15 cellular contexts compared by ENCODE assay signal in genomic region chrX:13022926-13023325, GRCh38. TPM values are rescaled to one million over a fixed set of nuclear protein-coding genes. Genes with fewer than 3 reads are reported as not detected.
DNase-seq lines count a peak whose midpoint lies in the region; ATAC-seq lines count a peak whose summit lies in the region.
"Had no signal": no experiment of that assay in that cellular context is flagged by ENCODE, and none has a peak within 500 bp of the region (broad histone marks: within the 10 kb centered on the region; RNA-seq: fewer than 3 reads in every experiment).

No MANE protein-coding gene starts in this region.

- no peaks in the 10 kb centered on the region for H3K27me3 ChIP-seq in SJSA1 (replicated peaks)

- H3K27ac Mint-ChIP-seq in activated naive CD4-positive, alpha-beta T cell treated with anti-CD3 and anti-CD28 coated beads for 36 hours: peak overlapping the region; percentile 13
- H3K27ac Mint-ChIP-seq in activated naive CD4-positive, alpha-beta T cell treated with anti-CD3 and anti-CD28 coated beads, Interleukin-2, amount 10 ng/mL, durations not matched to agents 7 days and 5 days: no peak overlapping the region
- peak overlapping the region; percentile 79 for H3K27ac Mint-ChIP-seq in stimulated activated naive B cell treated with anti-CD40 and anti-IgM and Interleukin-4, amounts not matched to agents 10 μg/mL and 1 μg/mL and 100 μg/mL, for 72 hours
- H3K27ac Mint-ChIP-seq: activated T-helper 1 cell treated with anti-CD3 and anti-CD28 coated beads, Interleukin-12 subunit alpha, Interleukin-12 subunit beta, Interleukin-2, Interleukin-4 antibody, amounts not matched to agents 30 ng/mL and 10 ng/mL and 1 ng/mL, durations not matched to agents 14 hours and 24 hours and 36 hours had no signal

- CTCF ChIA-PET in activated naive CD4-positive, alpha-beta T cell treated with anti-CD3 and anti-CD28 coated beads for 36 hours (lab: Charles Lee): interaction anchor here (0.7 to 1.3 kb wide), 3 partner anchors 20 to 64 kb away, joined by 3 to 4 read pairs (median 3); no protein-coding TSS in a partner anchor
- CTCF ChIA-PET in activated naive CD4-positive, alpha-beta T cell treated with anti-CD3 and anti-CD28 coated beads, Interleukin-2, amount 10 ng/mL, durations not matched to agents 7 days and 5 days (lab: Charles Lee): no interaction called here

- peak; percentile 66 for ATAC-seq in HG02678 (IDR thresholded peaks at IDR 0.05; ENCODE audit: unreplicated experiment)
- ATAC-seq in stimulated activated naive B cell treated with anti-CD40 and anti-IgM and Interleukin-4, amounts not matched to agents 10 μg/mL and 1 μg/mL and 100 μg/mL, for 72 hours (replicated peaks): peak; percentile 92 to 94
- ATAC-seq: heart left ventricle had no signal

- H3K4me1 ChIP-seq in SJSA1 (replicated peaks): peaks cover 45% of the 10 kb centered on the region

- H3K4me3 Mint-ChIP-seq in activated naive CD4-positive, alpha-beta T cell treated with anti-CD3 and anti-CD28 coated beads for 36 hours: peak overlapping the region; percentile 29
- no peak overlapping the region for H3K4me3 Mint-ChIP-seq in activated naive CD4-positive, alpha-beta T cell treated with anti-CD3 and anti-CD28 coated beads, Interleukin-2, amount 10 ng/mL, durations not matched to agents 7 days and 5 days
- no peak overlapping the region for H3K4me3 Mint-ChIP-seq in stimulated activated naive B cell treated with anti-CD40 and anti-IgM and Interleukin-4, amounts not matched to agents 10 μg/mL and 1 μg/mL and 100 μg/mL, for 72 hours
- H3K4me3 Mint-ChIP-seq: activated T-helper 1 cell treated with anti-CD3 and anti-CD28 coated beads, Interleukin-12 subunit alpha, Interleukin-12 subunit beta, Interleukin-2, Interleukin-4 antibody, amounts not matched to agents 30 ng/mL and 10 ng/mL and 1 ng/mL, durations not matched to agents 14 hours and 24 hours and 36 hours had no signal

- no peak for DNase-seq in activated naive CD4-positive, alpha-beta T cell treated with anti-CD3 and anti-CD28 coated beads for 36 hours
- no peak for DNase-seq in activated naive CD4-positive, alpha-beta T cell treated with anti-CD3 and anti-CD28 coated beads, Interleukin-2, amount 10 ng/mL, durations not matched to agents 7 days and 5 days
- DNase-seq in SJSA1 (ENCODE audit: low read depth in 1 of 2, low spot score in 2 of 2) (no peak), Ammon's horn (ENCODE audit: low spot score) (no peak), NCI-H510A (lab: John Stamatoyannopoulos, UW) (no peak)
- DNase-seq in stimulated activated naive B cell treated with anti-CD40 and anti-IgM and Interleukin-4, amounts not matched to agents 10 μg/mL and 1 μg/mL and 100 μg/mL, for 72 hours: peak; percentile 36
- DNase-seq in stimulated activated CD8-positive, alpha-beta memory T cell treated with anti-CD3 and anti-CD28 coated beads, Interleukin-4, amount 100 ng/mL, for 48 hours: no peak
- DNase-seq: heart left ventricle; mucosa of descending colon; stimulated activated naive CD4-positive, alpha-beta T cell treated with Interleukin-2 at 50 U/mL for 16 hours; T-helper 9 cell had no signal

- no peaks in the 10 kb centered on the region for H3K27me3 Mint-ChIP-seq in activated naive CD4-positive, alpha-beta T cell treated with anti-CD3 and anti-CD28 coated beads for 36 hours (ENCODE audit: low read depth)
- H3K27me3 Mint-ChIP-seq in activated naive CD4-positive, alpha-beta T cell treated with anti-CD3 and anti-CD28 coated beads, Interleukin-2, amount 10 ng/mL, durations not matched to agents 7 days and 5 days: no peaks in the 10 kb centered on the region
- peaks cover 0 to 22% of the 10 kb centered on the region in 2 donors for H3K27me3 Mint-ChIP-seq in stimulated activated naive B cell treated with anti-CD40 and anti-IgM and Interleukin-4, amounts not matched to agents 10 μg/mL and 1 μg/mL and 100 μg/mL, for 72 hours

- H3K4me1 Mint-ChIP-seq in activated naive CD4-positive, alpha-beta T cell treated with anti-CD3 and anti-CD28 coated beads for 36 hours (ENCODE audit: low read depth): peaks cover 52% of the 10 kb centered on the region
- peaks cover 46% of the 10 kb centered on the region for H3K4me1 Mint-ChIP-seq in activated naive CD4-positive, alpha-beta T cell treated with anti-CD3 and anti-CD28 coated beads, Interleukin-2, amount 10 ng/mL, durations not matched to agents 7 days and 5 days
- H3K4me1 Mint-ChIP-seq in stimulated activated naive B cell treated with anti-CD40 and anti-IgM and Interleukin-4, amounts not matched to agents 10 μg/mL and 1 μg/mL and 100 μg/mL, for 72 hours: peaks cover 35 to 49% of the 10 kb centered on the region in 2 donors

- H3K9me3 Mint-ChIP-seq in activated naive CD4-positive, alpha-beta T cell treated with anti-CD3 and anti-CD28 coated beads for 36 hours: no peaks in the 10 kb centered on the region
- H3K9me3 Mint-ChIP-seq in activated naive CD4-positive, alpha-beta T cell treated with anti-CD3 and anti-CD28 coated beads, Interleukin-2, amount 10 ng/mL, durations not matched to agents 7 days and 5 days: no peaks in the 10 kb centered on the region
- no peaks in the 10 kb centered on the region for H3K9me3 Mint-ChIP-seq in stimulated activated naive B cell treated with anti-CD40 and anti-IgM and Interleukin-4, amounts not matched to agents 10 μg/mL and 1 μg/mL and 100 μg/mL, for 72 hours
- H3K9me3 Mint-ChIP-seq: activated T-helper 1 cell treated with anti-CD3 and anti-CD28 coated beads, Interleukin-12 subunit alpha, Interleukin-12 subunit beta, Interleukin-2, Interleukin-4 antibody, amounts not matched to agents 30 ng/mL and 10 ng/mL and 1 ng/mL, durations not matched to agents 14 hours and 24 hours and 36 hours had no signal

- H3K27ac ChIP-seq in SJSA1: peak overlapping the region; percentile 89
- H3K27ac ChIP-seq: heart left ventricle had no signal

- no peaks in the 10 kb centered on the region for H3K36me3 ChIP-seq in SJSA1
- H3K36me3 ChIP-seq: heart left ventricle had no signal

- intact Hi-C loops in activated naive CD4-positive, alpha-beta T cell treated with anti-CD3 and anti-CD28 coated beads for 36 hours (cut with micrococcal nuclease): no loop called here

- H3K36me3 Mint-ChIP-seq in activated naive CD4-positive, alpha-beta T cell treated with anti-CD3 and anti-CD28 coated beads for 36 hours (ENCODE audit: low read depth): no peaks in the 10 kb centered on the region
- peaks cover 4% of the 10 kb centered on the region for H3K36me3 Mint-ChIP-seq in activated naive CD4-positive, alpha-beta T cell treated with anti-CD3 and anti-CD28 coated beads, Interleukin-2, amount 10 ng/mL, durations not matched to agents 7 days and 5 days
- peaks cover under 1 to 2% of the 10 kb centered on the region in 2 donors for H3K36me3 Mint-ChIP-seq in stimulated activated naive B cell treated with anti-CD40 and anti-IgM and Interleukin-4, amounts not matched to agents 10 μg/mL and 1 μg/mL and 100 μg/mL, for 72 hours

- no peaks in the 10 kb centered on the region for H3K9me3 ChIP-seq in SJSA1 (replicated peaks)
- H3K9me3 ChIP-seq: heart left ventricle, mucosa of descending colon had no signal

- no peak overlapping the region for H3K4me3 ChIP-seq in SJSA1
- H3K4me3 ChIP-seq: heart left ventricle, mucosa of descending colon, skin epidermis had no signal

RNA-seq across cellular contexts. Expression of gene FAM9C, which starts 21.5 kb away (rescaled TPM):
- total RNA-seq in activated naive CD4-positive, alpha-beta T cell treated with anti-CD3 and anti-CD28 coated beads for 36 hours: not detected
- total RNA-seq in SJSA1 (2014; rRNA removed; shearing (Covaris generic)): not detected in 2 replicates
- total RNA-seq: dermis microvascular lymphatic vessel endothelial cell had no signal

RNA-seq across cellular contexts. Expression of gene TMSB4X, which starts 48.0 kb away (rescaled TPM):
- 1,000 to 10,000 TPM; 5,535 to 5,691 TPM for total RNA-seq in activated naive CD4-positive, alpha-beta T cell treated with anti-CD3 and anti-CD28 coated beads for 36 hours
- total RNA-seq in SJSA1 (2014; rRNA removed; shearing (Covaris generic)): 4,755 and 8,566 TPM in 2 replicates
